ENCODE assay signal across 19 cellular contexts in genomic region chrX:119228506-119229290, GRCh38. TPM values are rescaled to one million over a fixed set of nuclear protein-coding genes. Genes with fewer than 3 reads are reported as not detected.
A peak's percentile ranks its signal among the peaks of the same experiment; 100 is the strongest.
DNase-seq lines count a peak whose midpoint lies in the region; ATAC-seq, FAIRE-seq and TF ChIP-seq lines count a peak whose summit lies in the region.
"Had no signal": no experiment of that assay in that cellular context is flagged by ENCODE, and none has a peak within 500 bp of the region (broad histone marks: within the 10 kb centered on the region; RNA-seq: fewer than 3 reads in every experiment).

No MANE protein-coding gene starts in this region.

- no peaks in the 10 kb centered on the region for H3K27me3 ChIP-seq in BJ (ENCODE audit: control insufficient read depth, insufficient read depth, low read length)
- H3K27me3 ChIP-seq in PC-3 (ENCODE audit: low read length): no peaks in the 10 kb centered on the region
- peaks cover 5 to 6% of the 10 kb centered on the region in 2 experiments for H3K27me3 ChIP-seq in endothelial cell of umbilical vein (ENCODE audit: control insufficient read depth in 2 of 2, insufficient read depth in 2 of 2, low read length in 2 of 2)
- no peaks in the 10 kb centered on the region for H3K27me3 ChIP-seq in lower lobe of right lung (ENCODE audit: low read depth)
- H3K27me3 ChIP-seq: cardiac muscle cell, gastrocnemius medialis had no signal

- H3K4me3 Mint-ChIP-seq in activated naive CD8-positive, alpha-beta T cell treated with anti-CD3 and anti-CD28 coated beads, Interleukin-2, amount 50 U/mL, for 24 hours: no peak overlapping the region
- no peak overlapping the region for H3K4me3 Mint-ChIP-seq in immature natural killer cell
- H3K4me3 Mint-ChIP-seq: activated T-cell treated with anti-CD3 and anti-CD28 coated beads, Interleukin-2, amount 50 U/mL, for 4 hours; stimulated activated effector memory CD8-positive, alpha-beta T cell treated with anti-CD3 and anti-CD28 coated beads, Interleukin-12 subunit alpha, Interleukin-12 subunit beta, amount 100 ng/mL, for 72 hours had no signal

- ATAC-seq in PC-3: peak; percentile 70
- ATAC-seq in lower lobe of right lung: no peak
- ATAC-seq in activated naive CD8-positive, alpha-beta T cell treated with anti-CD3 and anti-CD28 coated beads, Interleukin-2, amount 50 U/mL, for 24 hours: no peak
- no peak for ATAC-seq in left lobe of liver
- ATAC-seq: activated T-cell treated with anti-CD3 and anti-CD28 coated beads, Interleukin-2, amount 50 U/mL, for 4 hours; gastrocnemius medialis; left lung; stimulated activated effector memory CD8-positive, alpha-beta T cell treated with anti-CD3 and anti-CD28 coated beads, Interleukin-12 subunit alpha, Interleukin-12 subunit beta, amount 100 ng/mL, for 72 hours had no signal

- intact Hi-C loops in PC-3 (cut with micrococcal nuclease) (no loop called here), endothelial cell of umbilical vein (cut with micrococcal nuclease) (no loop called here), lower lobe of right lung (cut with DNase I) (no loop called here)

- H3K9me1 ChIP-seq in endothelial cell of umbilical vein (replicated peaks; ENCODE audit: control insufficient read depth, extremely low read depth, insufficient read depth, low read length): no peaks in the 10 kb centered on the region

- no peak for TF ChIP-seq POLR2A in endothelial cell of umbilical vein (IDR thresholded peaks at IDR 0.05; ENCODE audit: low read depth, low read length)

- dilution Hi-C loops in endothelial cell of umbilical vein (cut with MboI; ENCODE audit: extremely low pct_ligation_motif_present, low sequenced_read_pairs): no loop called here

- H3K9me3 Mint-ChIP-seq in activated naive CD8-positive, alpha-beta T cell treated with anti-CD3 and anti-CD28 coated beads, Interleukin-2, amount 50 U/mL, for 24 hours: no peaks in the 10 kb centered on the region
- peaks cover 0 to 1% (median 0%) of the 10 kb centered on the region in 6 donors for H3K9me3 Mint-ChIP-seq in immature natural killer cell
- H3K9me3 Mint-ChIP-seq: activated T-cell treated with anti-CD3 and anti-CD28 coated beads, Interleukin-2, amount 50 U/mL, for 4 hours; stimulated activated effector memory CD8-positive, alpha-beta T cell treated with anti-CD3 and anti-CD28 coated beads, Interleukin-12 subunit alpha, Interleukin-12 subunit beta, amount 100 ng/mL, for 72 hours had no signal

- POLR2A ChIA-PET in BJ (lab: Charles Lee) (interaction anchor here (0.6 kb wide), 1 partner anchor 265 kb away, joined by 16 read pairs; no protein-coding TSS in a partner anchor), PC-3 (lab: Charles Lee; ENCODE audit: unreplicated experiment) (no interaction called here), endothelial cell of umbilical vein (lab: Charles Lee) (no interaction called here)

- H3K4me3 ChIP-seq in BJ (ENCODE audit: low read depth, low read length) (no peak overlapping the region), PC-3 (ENCODE audit: low read length) (no peak overlapping the region), endothelial cell of umbilical vein (replicated peaks in 1 of 3; ENCODE audit: insufficient read depth in 1 of 3, low read depth in 1 of 3, low read length in 3 of 3) (no peak overlapping the region), lower lobe of right lung (no peak overlapping the region)
- H3K4me3 ChIP-seq: cardiac muscle cell, gastrocnemius medialis, left lung had no signal

- BruUV-seq in PC-3 (replicated peaks; lab: Mats Ljungman, UMichigan) (no TSS peak), endothelial cell of umbilical vein (replicated peaks; lab: Mats Ljungman, UMichigan) (no TSS peak)

- no peaks in the 10 kb centered on the region for H3F3A ChIP-seq in PC-3 (ENCODE audit: low read length, unreplicated experiment)

- H3K9ac ChIP-seq in PC-3 (ENCODE audit: low read length): no peak overlapping the region
- no peak overlapping the region for H3K9ac ChIP-seq in endothelial cell of umbilical vein (replicated peaks; ENCODE audit: extremely low read depth, insufficient read depth, low read length)

- TF ChIP-seq CTCF in BJ (IDR thresholded peaks at IDR 0.05; ENCODE audit: insufficient read depth, low read depth, low read length) (no peak), PC-3 (conservative IDR thresholded peaks at IDR 0.05; ENCODE audit: low read depth, low read length) (no peak), endothelial cell of umbilical vein (IDR thresholded peaks at IDR 0.05; ENCODE audit: extremely low read depth in 1 of 2, insufficient read depth in 1 of 2, low read depth in 1 of 2, low read length in 2 of 2) (no peak), lower lobe of right lung (IDR thresholded peaks at IDR 0.05) (no peak)

- no peak overlapping the region for H3K27ac Mint-ChIP-seq in activated naive CD8-positive, alpha-beta T cell treated with anti-CD3 and anti-CD28 coated beads, Interleukin-2, amount 50 U/mL, for 24 hours
- no peak overlapping the region for H3K27ac Mint-ChIP-seq in immature natural killer cell
- H3K27ac Mint-ChIP-seq: stimulated activated effector memory CD8-positive, alpha-beta T cell treated with anti-CD3 and anti-CD28 coated beads, Interleukin-12 subunit alpha, Interleukin-12 subunit beta, amount 100 ng/mL, for 72 hours had no signal

- H3K36me3 ChIP-seq in BJ (ENCODE audit: control insufficient read depth, insufficient read depth, low read length) (no peaks in the 10 kb centered on the region), PC-3 (ENCODE audit: low read depth, low read length) (no peaks in the 10 kb centered on the region), endothelial cell of umbilical vein (ENCODE audit: control insufficient read depth in 2 of 2, extremely low read depth in 1 of 2, insufficient read depth in 2 of 2, low read length in 2 of 2) (no peaks in the 10 kb centered on the region), lower lobe of right lung (no peaks in the 10 kb centered on the region)
- H3K36me3 ChIP-seq: cardiac muscle cell, gastrocnemius medialis, left lung had no signal

- DNase-seq in BJ (ENCODE audit: low read depth): peak; percentile 73
- peak; percentile 87 for DNase-seq in PC-3
- peak; percentile 40 for DNase-seq in endothelial cell of umbilical vein (ENCODE audit: low read depth, low spot score)
- DNase-seq in non-pigmented ciliary epithelial cell (ENCODE audit: low read depth): peak; percentile 70
- no peak for DNase-seq in lower lobe of right lung
- no peak for DNase-seq in activated naive CD8-positive, alpha-beta T cell treated with anti-CD3 and anti-CD28 coated beads, Interleukin-2, amount 50 U/mL, for 24 hours
- no peak for DNase-seq in left lobe of liver (ENCODE audit: low spot score)
- no peak for DNase-seq in immature natural killer cell
- DNase-seq: activated T-cell treated with anti-CD3 and anti-CD28 coated beads, Interleukin-2, amount 50 U/mL, for 4 hours; gastrocnemius medialis; left lung; NCI-H1092 treated with DMSO at 0.1 percent for 48 hours; NCI-H526 treated with DMSO at 0.1 percent for 48 hours; SIG-M5; stimulated activated CD4-positive, alpha-beta T cell treated with anti-CD3 and anti-CD28 coated beads, Interleukin-1b, Interleukin-23, amount 100 ng/mL, for 48 hours had no signal

- H3K4me2 ChIP-seq in PC-3 (ENCODE audit: low read length): peak overlapping the region; percentile 61; the same call in 1 of the 2 replicates
- H3K4me2 ChIP-seq in endothelial cell of umbilical vein (ENCODE audit: insufficient read depth, low read length): no peak overlapping the region

- H3K79me2 ChIP-seq in PC-3 (ENCODE audit: low read length) (no peaks in the 10 kb centered on the region), endothelial cell of umbilical vein (ENCODE audit: control insufficient read depth, insufficient read depth, low read length) (no peaks in the 10 kb centered on the region)

- CTCF ChIA-PET in BJ (lab: Yijun Ruan, JAX): interaction anchor here (1.3 to 2.6 kb wide), 3 partner anchors 11 to 261 kb away, joined by 4 to 9 read pairs (median 4); no protein-coding TSS in a partner anchor
- CTCF ChIA-PET in PC-3 (lab: Charles Lee): no interaction called here
- CTCF ChIA-PET in endothelial cell of umbilical vein (lab: Charles Lee): interaction anchor here (0.6 kb wide), 1 partner anchor 20 kb away, joined by 3 read pairs; no protein-coding TSS in a partner anchor

- H3K27me3 Mint-ChIP-seq in activated naive CD8-positive, alpha-beta T cell treated with anti-CD3 and anti-CD28 coated beads, Interleukin-2, amount 50 U/mL, for 24 hours: peaks cover 22% of the 10 kb centered on the region
- peaks cover 7 to 12% (median 8%) of the 10 kb centered on the region in 3 donors for H3K27me3 Mint-ChIP-seq in immature natural killer cell (ENCODE audit: low read depth in 3 of 3)

- FAIRE-seq in endothelial cell of umbilical vein (lab: Jason Lieb, UNC): no peak
- FAIRE-seq: GM19239, H1 had no signal

- H3K27ac ChIP-seq in PC-3 (ENCODE audit: low read length) (no peak overlapping the region), endothelial cell of umbilical vein (ENCODE audit: insufficient read depth, low read depth, low read length) (no peak overlapping the region), lower lobe of right lung (no peak overlapping the region)
- H3K27ac ChIP-seq: cardiac muscle cell, gastrocnemius medialis, left lung had no signal

- H2AFZ ChIP-seq in PC-3 (ENCODE audit: low read length) (no peak overlapping the region), endothelial cell of umbilical vein (ENCODE audit: low read depth, low read length) (no peak overlapping the region)

- no peaks in the 10 kb centered on the region for H3K9me2 ChIP-seq in PC-3 (replicated peaks; ENCODE audit: low read length)

- H4K20me1 ChIP-seq in PC-3 (ENCODE audit: low read length) (no peaks in the 10 kb centered on the region), endothelial cell of umbilical vein (replicated peaks; ENCODE audit: control insufficient read depth, extremely low read depth, insufficient read depth, low read length) (no peaks in the 10 kb centered on the region)

- H3K4me1 Mint-ChIP-seq in activated naive CD8-positive, alpha-beta T cell treated with anti-CD3 and anti-CD28 coated beads, Interleukin-2, amount 50 U/mL, for 24 hours: peaks cover 5% of the 10 kb centered on the region
- no peaks in the 10 kb centered on the region for H3K4me1 Mint-ChIP-seq in immature natural killer cell

- no peaks in the 10 kb centered on the region for H3K36me3 Mint-ChIP-seq in activated naive CD8-positive, alpha-beta T cell treated with anti-CD3 and anti-CD28 coated beads, Interleukin-2, amount 50 U/mL, for 24 hours (ENCODE audit: low read depth)
- no peaks in the 10 kb centered on the region for H3K36me3 Mint-ChIP-seq in immature natural killer cell
- H3K36me3 Mint-ChIP-seq: stimulated activated effector memory CD8-positive, alpha-beta T cell treated with anti-CD3 and anti-CD28 coated beads, Interleukin-12 subunit alpha, Interleukin-12 subunit beta, amount 100 ng/mL, for 72 hours had no signal

- H3K4me1 ChIP-seq in PC-3 (ENCODE audit: insufficient read depth, low read length) (peaks cover 10% of the 10 kb centered on the region), endothelial cell of umbilical vein (ENCODE audit: control insufficient read depth, extremely low read depth, insufficient read depth, low read length) (no peaks in the 10 kb centered on the region), lower lobe of right lung (no peaks in the 10 kb centered on the region)
- H3K4me1 ChIP-seq: gastrocnemius medialis, left lung had no signal

- H3K9me3 ChIP-seq in PC-3 (ENCODE audit: low read length) (no peaks in the 10 kb centered on the region), endothelial cell of umbilical vein (replicated peaks; ENCODE audit: control insufficient read depth, insufficient read depth, low read length) (no peaks in the 10 kb centered on the region), lower lobe of right lung (no peaks in the 10 kb centered on the region)
- H3K9me3 ChIP-seq: gastrocnemius medialis, left lung had no signal

RNA-seq across cellular contexts. Expression of gene PGRMC1, which starts 7.4 kb away (rescaled TPM):
- polyA plus RNA-seq in BJ (2011; rRNA removed): 99.1 and 169 TPM in 2 replicates
- polyA minus RNA-seq in BJ (2011; rRNA and poly(A)+ RNA removed): 29.0 and 40.3 TPM in 2 replicates
- 248 and 253 TPM in 2 replicates for total RNA-seq in PC-3 (2014; rRNA removed)
- 59.2 and 61.8 TPM in 2 replicates for total RNA-seq in endothelial cell of umbilical vein
- 37.4 and 43.7 TPM in 2 replicates for polyA plus RNA-seq in endothelial cell of umbilical vein
- 39.0 and 45.1 TPM in 2 replicates for polyA plus RNA-seq in endothelial cell of umbilical vein (2011; cell fraction: cytosol; rRNA removed)
- 16.9 and 22.1 TPM in 2 replicates for polyA plus RNA-seq in endothelial cell of umbilical vein (2011; cell fraction: nucleus; rRNA removed)
- 49.0 and 57.0 TPM in 2 replicates for polyA plus RNA-seq in endothelial cell of umbilical vein (2012)
- 29.5 and 34.8 TPM in 2 replicates for polyA minus RNA-seq in endothelial cell of umbilical vein
- polyA minus RNA-seq in endothelial cell of umbilical vein (2011; cell fraction: cytosol; rRNA and poly(A)+ RNA removed): 53.8 TPM
- polyA minus RNA-seq in endothelial cell of umbilical vein (2011; cell fraction: nucleus; rRNA and poly(A)+ RNA removed): 7.5 and 9.1 TPM in 2 replicates
- total RNA-seq in lower lobe of right lung: 71.6 TPM
- 267 TPM for total RNA-seq in left lobe of liver
- 10 to 100 TPM; 14.7 to 38.2 (median 24.3) TPM for polyA plus RNA-seq in immature natural killer cell

Comparison
In these comparisons a context has a peak if more than half of its experiments do, and no peak if none do; other contexts are left out.
1. DNase-seq: peak in BJ (single experiment), PC-3 (single experiment), endothelial cell of umbilical vein (single experiment) and non-pigmented ciliary epithelial cell (single experiment); none in lower lobe of right lung (single experiment), activated naive CD8-positive, alpha-beta T cell treated with anti-CD3 and anti-CD28 coated beads, Interleukin-2, amount 50 U/mL, for 24 hours (single experiment), left lobe of liver (single experiment) and immature natural killer cell (0 of 3).